ENCODE assay signal across 9 cellular contexts in the genomic region with DNA sequence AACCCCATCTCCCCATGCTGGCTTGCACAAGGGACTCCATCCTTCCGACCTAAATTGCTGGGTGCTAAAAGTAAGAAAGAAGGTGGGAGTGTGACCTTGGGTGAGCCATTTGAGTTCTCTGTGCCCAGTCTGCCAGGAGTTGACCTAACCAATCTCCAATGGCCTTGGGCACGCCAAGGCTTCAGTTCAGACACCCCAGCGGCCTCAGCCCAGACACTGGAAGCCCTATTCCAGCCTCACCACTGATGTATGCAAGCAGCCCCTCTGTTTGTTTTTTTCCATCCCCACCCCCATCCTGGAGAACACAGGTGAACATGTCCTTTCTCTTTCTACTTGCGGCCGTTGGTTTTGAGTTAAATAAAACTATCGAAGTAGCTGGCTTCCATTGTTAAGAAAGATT. TPM values are rescaled to one million over a fixed set of nuclear protein-coding genes. Genes with fewer than 3 reads are reported as not detected.
DNase-seq lines count a peak whose midpoint lies in the region; ATAC-seq and TF ChIP-seq lines count a peak whose summit lies in the region.
"Had no signal": no experiment of that assay in that cellular context is flagged by ENCODE, and none has a peak within 500 bp of the region (broad histone marks: within the 10 kb centered on the region; RNA-seq: fewer than 3 reads in every experiment).

No MANE protein-coding gene starts in this region.

- no peak overlapping the region for H3K4me3 ChIP-seq in A673 (ENCODE audit: low read depth, low read length, poor library complexity, severe bottlenecking)
- H3K4me3 ChIP-seq in OCI-LY1 (ENCODE audit: low read depth, low read length, poor library complexity, severe bottlenecking), result peak overlapping the region; percentile 11
- H3K4me3 ChIP-seq in osteoblast (ENCODE audit: insufficient read depth, low read length), result no peak overlapping the region
- H3K4me3 ChIP-seq in Karpas-422 (ENCODE audit: low read length), result no peak overlapping the region

- intact Hi-C loops in A673 (cut with micrococcal nuclease; ENCODE audit: unreplicated experiment) (no loop called here), posterior cingulate gyrus (cut with DNase I) (no loop called here)
- intact Hi-C loops in dendritic cell treated with granulocyte-macrophage colony-stimulating factor and Interleukin-4, amounts not matched to agents 40 ng/mL and 50 ng/mL, for 4 days (cut with micrococcal nuclease), result no loop called here

- H3K4me1 ChIP-seq in A673 (ENCODE audit: insufficient read depth, low read length, poor library complexity, severe bottlenecking) (peaks cover 31% of the 10 kb centered on the region), OCI-LY1 (ENCODE audit: insufficient read depth, low read length, severe bottlenecking) (peaks cover 70% of the 10 kb centered on the region), osteoblast (ENCODE audit: insufficient read depth, low read length) (peaks cover 92% of the 10 kb centered on the region), Karpas-422 (ENCODE audit: low read length) (peaks cover 31% of the 10 kb centered on the region)

- no peaks in the 10 kb centered on the region for H3K9me2 ChIP-seq in OCI-LY1 (ENCODE audit: low read depth, low read length)
- H3K9me2 ChIP-seq in Karpas-422 (replicated peaks; ENCODE audit: insufficient read depth, low read length), result no peaks in the 10 kb centered on the region

- H3K27me3 ChIP-seq in A673 (replicated peaks; ENCODE audit: insufficient read depth, low read depth, low read length, poor library complexity) (no peaks in the 10 kb centered on the region), OCI-LY1 (ENCODE audit: insufficient read depth, low read length) (no peaks in the 10 kb centered on the region), osteoblast (ENCODE audit: insufficient read depth, low read length) (no peaks in the 10 kb centered on the region), Karpas-422 (ENCODE audit: low read length) (no peaks in the 10 kb centered on the region)

- peaks cover 62% of the 10 kb centered on the region for H3K36me3 Mint-ChIP-seq in dendritic cell treated with granulocyte-macrophage colony-stimulating factor and Interleukin-4, amounts not matched to agents 40 ng/mL and 50 ng/mL, for 4 days (ENCODE audit: low read depth)

- peak overlapping the region; percentile 87 for H3K27ac ChIP-seq in A673 (ENCODE audit: low read depth, low read length, poor library complexity, severe bottlenecking)
- H3K27ac ChIP-seq in OCI-LY1 (ENCODE audit: low read depth, low read length, poor library complexity, severe bottlenecking), result peak overlapping the region; percentile 79
- H3K27ac ChIP-seq in osteoblast (ENCODE audit: low read depth, low read length), result peak overlapping the region; percentile 92
- no peak overlapping the region for H3K27ac ChIP-seq in Karpas-422 (ENCODE audit: low read length)

- H2AFZ ChIP-seq in OCI-LY1 (ENCODE audit: low read length) (no peak overlapping the region), osteoblast (ENCODE audit: low read length) (no peak overlapping the region), Karpas-422 (ENCODE audit: low read length) (no peak overlapping the region)

- DNase-seq in A673 (ENCODE audit: low spot score) (no peak), osteoblast (ENCODE audit: insufficient read length, low spot score, missing footprints) (no peak), nucleus accumbens (lab: John Stamatoyannopoulos, UW) (no peak), posterior cingulate gyrus (no peak), Karpas-422 (no peak)
- DNase-seq: NCI-H526 had no signal

- CTCF ChIA-PET in A673 (lab: Charles Lee), result interaction anchor here (0.6 kb wide), 1 partner anchor 9 kb away, joined by 4 read pairs; no protein-coding TSS in a partner anchor

- H3K9me3 ChIP-seq in A673 (ENCODE audit: low read depth, low read length, poor library complexity, severe bottlenecking) (no peaks in the 10 kb centered on the region), OCI-LY1 (ENCODE audit: low read length) (no peaks in the 10 kb centered on the region), osteoblast (ENCODE audit: low read depth, low read length) (no peaks in the 10 kb centered on the region), Karpas-422 (ENCODE audit: low read length) (no peaks in the 10 kb centered on the region)

- H3K79me2 ChIP-seq in OCI-LY1 (ENCODE audit: insufficient read depth, low read length) (peaks cover 94% of the 10 kb centered on the region), osteoblast (ENCODE audit: insufficient read depth, low read length) (peaks cover 99% of the 10 kb centered on the region), Karpas-422 (ENCODE audit: low read length) (peaks cover 99% of the 10 kb centered on the region)

- POLR2A ChIA-PET in A673 (lab: Charles Lee; ENCODE audit: low non-redundant PET), result interaction anchor here (1.0 kb wide), 1 partner anchor 33 kb away, joined by 4 read pairs; a partner anchor contains a TSS

- peak overlapping the region; percentile 82 for H3K27ac Mint-ChIP-seq in dendritic cell treated with granulocyte-macrophage colony-stimulating factor and Interleukin-4, amounts not matched to agents 40 ng/mL and 50 ng/mL, for 4 days

- peak overlapping the region; percentile 21; the same call in 1 of the 2 replicates for H3K9ac ChIP-seq in OCI-LY1 (ENCODE audit: low read length)
- H3K9ac ChIP-seq in Karpas-422 (ENCODE audit: low read length), result no peak overlapping the region

- no peaks in the 10 kb centered on the region for H4K20me1 ChIP-seq in OCI-LY1 (ENCODE audit: insufficient read depth, low read length)
- peaks cover 85% of the 10 kb centered on the region for H4K20me1 ChIP-seq in osteoblast (ENCODE audit: insufficient read depth, low read length)
- H4K20me1 ChIP-seq in Karpas-422 (ENCODE audit: insufficient read depth, low read depth, low read length), result peaks cover 43% of the 10 kb centered on the region

- TF ChIP-seq CTCF in A673 (conservative IDR thresholded peaks at IDR 0.05; ENCODE audit: low read depth, low read length) (no peak), OCI-LY1 (IDR thresholded peaks at IDR 0.05; ENCODE audit: low read length) (no peak), osteoblast (IDR thresholded peaks at IDR 0.05; ENCODE audit: extremely low read depth, low read depth, low read length) (no peak)

- no peaks in the 10 kb centered on the region for H3K27me3 Mint-ChIP-seq in dendritic cell treated with granulocyte-macrophage colony-stimulating factor and Interleukin-4, amounts not matched to agents 40 ng/mL and 50 ng/mL, for 4 days

- no peak for ATAC-seq in HG02884 (IDR thresholded peaks at IDR 0.05; ENCODE audit: unreplicated experiment)

- H3K4me1 Mint-ChIP-seq in dendritic cell treated with granulocyte-macrophage colony-stimulating factor and Interleukin-4, amounts not matched to agents 40 ng/mL and 50 ng/mL, for 4 days (ENCODE audit: low read depth), result peaks cover 99% of the 10 kb centered on the region

- no peak overlapping the region for H3K4me3 Mint-ChIP-seq in dendritic cell treated with granulocyte-macrophage colony-stimulating factor and Interleukin-4, amounts not matched to agents 40 ng/mL and 50 ng/mL, for 4 days

- no peaks in the 10 kb centered on the region for H3K36me3 ChIP-seq in A673 (ENCODE audit: insufficient read depth, low read length, poor library complexity, severe bottlenecking)
- H3K36me3 ChIP-seq in OCI-LY1 (ENCODE audit: insufficient read depth, low read length), result peaks cover 11% of the 10 kb centered on the region
- H3K36me3 ChIP-seq in osteoblast (ENCODE audit: insufficient read depth, low read length), result peaks cover 27% of the 10 kb centered on the region
- no peaks in the 10 kb centered on the region for H3K36me3 ChIP-seq in Karpas-422 (ENCODE audit: insufficient read depth, low read length)

- H3K4me2 ChIP-seq in OCI-LY1 (ENCODE audit: low read length), result peak overlapping the region; percentile 38
- peak overlapping the region; percentile 77 for H3K4me2 ChIP-seq in osteoblast (ENCODE audit: insufficient read depth, low read length)
- no peak overlapping the region for H3K4me2 ChIP-seq in Karpas-422 (ENCODE audit: low read depth, low read length, poor library complexity, severe bottlenecking)

- H3K9me3 Mint-ChIP-seq in dendritic cell treated with granulocyte-macrophage colony-stimulating factor and Interleukin-4, amounts not matched to agents 40 ng/mL and 50 ng/mL, for 4 days, result no peaks in the 10 kb centered on the region

- no peaks in the 10 kb centered on the region for H3F3A ChIP-seq in OCI-LY1 (ENCODE audit: insufficient read depth, low read length)

- BruUV-seq in A673 (replicated peaks; lab: Mats Ljungman, UMichigan), result no TSS peak

RNA-seq across cellular contexts. Expression of a gene that starts 31.9 kb away (rescaled TPM):
- total RNA-seq in A673 (2021) (290 and 323 TPM in 2 replicates), osteoblast (796 and 964 TPM in 2 replicates)
- 57.5 and 95.1 TPM in 2 replicates for total RNA-seq in Karpas-422 (2014; rRNA removed; shearing (Covaris generic); ENCODE audit: low replicate concordance)
